In genomic region chr2:105788670-105789290, GRCh38 we compare ENCODE assay signal across 17 cellular contexts. TPM values are rescaled to one million over a fixed set of nuclear protein-coding genes. Genes with fewer than 3 reads are reported as not detected.
DNase-seq lines count a peak whose midpoint lies in the region; ATAC-seq and TF ChIP-seq lines count a peak whose summit lies in the region.
"Had no signal": no experiment of that assay in that cellular context is flagged by ENCODE, and none has a peak within 500 bp of the region (broad histone marks: within the 10 kb centered on the region; RNA-seq: fewer than 3 reads in every experiment).

No MANE protein-coding gene starts in this region.

- peaks cover 5% of the 10 kb centered on the region; the same call in 1 of the 3 replicates for H3K36me3 Mint-ChIP-seq in GM23338 (ENCODE audit: low read depth)
- H3K36me3 Mint-ChIP-seq in activated naive CD4-positive, alpha-beta T cell treated with anti-CD3 and anti-CD28 coated beads, Interleukin-2, amount 50 U/mL, for 72 hours: peaks cover 17 to 27% of the 10 kb centered on the region in 2 donors
- peaks cover 0 to 17% (median 6%) of the 10 kb centered on the region in 3 donors for H3K36me3 Mint-ChIP-seq in naive thymus-derived CD8-positive, alpha-beta T cell

- H3K4me3 ChIP-seq in BLaER1 (no peak overlapping the region), GM23338 (0 out of 2 replicates have a peak overlapping the region, but pooled peaks have one; percentile 20), HAP-1 (no peak overlapping the region)
- H3K4me3 ChIP-seq: pancreas, transverse colon had no signal

- peak overlapping the region; percentile 70; the same call in 1 of the 2 replicates for H3K9ac ChIP-seq in BLaER1

- H3K27ac Mint-ChIP-seq in GM23338: no peak overlapping the region
- peak overlapping the region; percentile 96 to 97 for H3K27ac Mint-ChIP-seq in activated naive CD4-positive, alpha-beta T cell treated with anti-CD3 and anti-CD28 coated beads, Interleukin-2, amount 50 U/mL, for 72 hours
- peak overlapping the region; percentile 40 to 94 (median 92) for H3K27ac Mint-ChIP-seq in naive thymus-derived CD8-positive, alpha-beta T cell
- H3K27ac Mint-ChIP-seq: endodermal cell had no signal

- in situ Hi-C loops in HAP-1 (cut with MboI; ENCODE audit: low sequenced_read_pairs): no loop called here

- H3K27me3 Mint-ChIP-seq in GM23338 (ENCODE audit: insufficient read depth, low read depth, poor library complexity): peaks cover 5% of the 10 kb centered on the region
- no peaks in the 10 kb centered on the region for H3K27me3 Mint-ChIP-seq in naive thymus-derived CD8-positive, alpha-beta T cell

- H3K4me1 Mint-ChIP-seq in GM23338: peaks cover 54% of the 10 kb centered on the region
- H3K4me1 Mint-ChIP-seq in naive thymus-derived CD8-positive, alpha-beta T cell: peaks cover 49 to 100% (median 98%) of the 10 kb centered on the region in 4 donors

- DNase-seq in GM23338 (ENCODE audit: low spot score): no peak
- no peak for DNase-seq in activated naive CD4-positive, alpha-beta T cell treated with anti-CD3 and anti-CD28 coated beads, Interleukin-2, amount 50 U/mL, for 72 hours (ENCODE audit: low spot score in 2 of 2)
- DNase-seq in naive thymus-derived CD8-positive, alpha-beta T cell: no peak
- no peak for DNase-seq in head of caudate nucleus
- no peak for DNase-seq in left ventricle myocardium superior
- DNase-seq in SIG-M5 treated with dmso at 0.1 percent for 504 hours (lab: John Stamatoyannopoulos, UW; ENCODE audit: unreplicated experiment): no peak
- DNase-seq in HAP-1 (ENCODE audit: low spot score in 2 of 2): no peak
- DNase-seq: AML-193, endodermal cell, foreskin keratinocyte, HFFc6, NCI-H2107, NCI-H774, pancreas, T1000, transverse colon had no signal

- no peaks in the 10 kb centered on the region for H3K9me3 Mint-ChIP-seq in GM23338
- no peaks in the 10 kb centered on the region for H3K9me3 Mint-ChIP-seq in activated naive CD4-positive, alpha-beta T cell treated with anti-CD3 and anti-CD28 coated beads, Interleukin-2, amount 50 U/mL, for 72 hours
- H3K9me3 Mint-ChIP-seq in naive thymus-derived CD8-positive, alpha-beta T cell: no peaks in the 10 kb centered on the region
- H3K9me3 Mint-ChIP-seq: endodermal cell, HFFc6 had no signal

- peaks cover 55% of the 10 kb centered on the region for H4K20me1 ChIP-seq in BLaER1
- peaks cover 42% of the 10 kb centered on the region for H4K20me1 ChIP-seq in GM23338 (replicated peaks; ENCODE audit: insufficient read depth)

- H3F3A ChIP-seq in GM23338 (replicated peaks; ENCODE audit: low read depth): no peaks in the 10 kb centered on the region

- TF ChIP-seq CTCF in GM23338 (conservative IDR thresholded peaks at IDR 0.05; ENCODE audit: low read depth in 2 of 2): no peak

- peaks cover 45% of the 10 kb centered on the region for H3K36me3 ChIP-seq in BLaER1
- no peaks in the 10 kb centered on the region for H3K36me3 ChIP-seq in GM23338 (ENCODE audit: insufficient read depth)
- H3K36me3 ChIP-seq in HAP-1 (replicated peaks): no peaks in the 10 kb centered on the region
- H3K36me3 ChIP-seq: pancreas, transverse colon had no signal

- peaks cover 8% of the 10 kb centered on the region for H3K9me2 ChIP-seq in GM23338 (ENCODE audit: insufficient read depth)

- H3K27me3 ChIP-seq in BLaER1 (no peaks in the 10 kb centered on the region), GM23338 (ENCODE audit: insufficient read depth) (no peaks in the 10 kb centered on the region), HAP-1 (ENCODE audit: low read depth) (no peaks in the 10 kb centered on the region)
- H3K27me3 ChIP-seq: foreskin keratinocyte, pancreas, transverse colon had no signal

- no peak overlapping the region for H2AFZ ChIP-seq in GM23338

- no peak overlapping the region for H3K4me3 Mint-ChIP-seq in GM23338
- H3K4me3 Mint-ChIP-seq in naive thymus-derived CD8-positive, alpha-beta T cell: peak overlapping the region in 9 of 10 donors; percentile 18 to 79 (median 60)
- H3K4me3 Mint-ChIP-seq: endodermal cell had no signal

- ATAC-seq in GM23338: no peak
- ATAC-seq in activated naive CD4-positive, alpha-beta T cell treated with anti-CD3 and anti-CD28 coated beads, Interleukin-2, amount 50 U/mL, for 72 hours: no peak
- ATAC-seq in naive thymus-derived CD8-positive, alpha-beta T cell: no peak
- ATAC-seq in left ventricle myocardium superior: no peak
- ATAC-seq: foreskin keratinocyte, pancreas had no signal

- H3K79me2 ChIP-seq in GM23338 (replicated peaks; ENCODE audit: insufficient read depth): peaks cover 99% of the 10 kb centered on the region

- POLR2A ChIA-PET in naive thymus-derived CD8-positive, alpha-beta T cell (lab: Charles Lee): interaction anchor here (1.0 to 1.9 kb wide), 4 partner anchors 42 to 306 kb away, joined by 4 read pairs; no protein-coding TSS in a partner anchor

- H3K4me1 ChIP-seq in BLaER1: peaks cover 100% of the 10 kb centered on the region
- H3K4me1 ChIP-seq in GM23338 (ENCODE audit: insufficient read depth): peaks cover 32% of the 10 kb centered on the region
- H3K4me1 ChIP-seq in HAP-1: peaks cover 9% of the 10 kb centered on the region

- H3K4me2 ChIP-seq in BLaER1: peak overlapping the region; percentile 94
- H3K4me2 ChIP-seq in GM23338: no peak overlapping the region

- H3K9me3 ChIP-seq in BLaER1: peaks cover 14% of the 10 kb centered on the region; the same call in 1 of the 2 replicates
- no peaks in the 10 kb centered on the region for H3K9me3 ChIP-seq in HAP-1
- H3K9me3 ChIP-seq: pancreas, transverse colon had no signal

- H3K27ac ChIP-seq in BLaER1: peak overlapping the region; percentile 83
- no peak overlapping the region for H3K27ac ChIP-seq in GM23338 (ENCODE audit: low read depth)
- H3K27ac ChIP-seq: foreskin keratinocyte, pancreas had no signal

- intact Hi-C loops in head of caudate nucleus (cut with DNase I) (no loop called here), left ventricle myocardium superior (cut with micrococcal nuclease) (no loop called here)

TF ChIP-seq in GM23338, 12 proteins besides CTCF, POLR2A, EP300 and RAD21:
- TF ChIP-seq ZNF331 (CRISPR knock-in tag; IDR thresholded peaks at IDR 0.05; ENCODE audit: low read depth): no peak
- TF ChIP-seq ZNF114 (CRISPR knock-in tag; IDR thresholded peaks at IDR 0.05): no peak
- TF ChIP-seq REST (IDR thresholded peaks at IDR 0.05; ENCODE audit: unreplicated experiment): no peak
- no peak for TF ChIP-seq ETS1 (IDR thresholded peaks at IDR 0.05)
- no peak for TF ChIP-seq CREB1 (CRISPR knock-in tag; IDR thresholded peaks at IDR 0.05; ENCODE audit: low read depth)
- no peak for TF ChIP-seq EZH2 (IDR thresholded peaks at IDR 0.05; ENCODE audit: low read depth, unreplicated experiment)
- TF ChIP-seq POLR2AphosphoS5 (IDR thresholded peaks at IDR 0.05; ENCODE audit: low read depth): no peak
- TF ChIP-seq STAT1 (IDR thresholded peaks at IDR 0.05; ENCODE audit: unreplicated experiment): no peak
TF ChIP-seq in GM23338: peak in this region for 0.

RNA-seq across cellular contexts. Expression of gene NCK2, which starts 44.1 kb away (rescaled TPM):
- 59.9 and 62.4 TPM in 2 replicates for total RNA-seq in GM23338 (2014; rRNA removed; shearing (Covaris generic))
- 26.9 and 28.4 TPM in 2 replicates for polyA plus RNA-seq in GM23338 (2016; fragmentation: Nextera tagmentation; extraction: Ambion mirVana)
- total RNA-seq in activated naive CD4-positive, alpha-beta T cell treated with anti-CD3 and anti-CD28 coated beads, Interleukin-2, amount 50 U/mL, for 72 hours: 10 to 100 TPM; 89.3 to 98.5 TPM
- 100 to 1,000 TPM; 119 to 124 TPM for total RNA-seq in naive thymus-derived CD8-positive, alpha-beta T cell
- polyA plus RNA-seq in naive thymus-derived CD8-positive, alpha-beta T cell: 100 to 1,000 TPM in 1 of 3 donors, 10 to 100 TPM in 2; 36.6 to 110 (median 67.8) TPM
- total RNA-seq in left ventricle myocardium superior: 39.9 TPM
